ENCODE assay signal across 15 cellular contexts in the genomic region with DNA sequence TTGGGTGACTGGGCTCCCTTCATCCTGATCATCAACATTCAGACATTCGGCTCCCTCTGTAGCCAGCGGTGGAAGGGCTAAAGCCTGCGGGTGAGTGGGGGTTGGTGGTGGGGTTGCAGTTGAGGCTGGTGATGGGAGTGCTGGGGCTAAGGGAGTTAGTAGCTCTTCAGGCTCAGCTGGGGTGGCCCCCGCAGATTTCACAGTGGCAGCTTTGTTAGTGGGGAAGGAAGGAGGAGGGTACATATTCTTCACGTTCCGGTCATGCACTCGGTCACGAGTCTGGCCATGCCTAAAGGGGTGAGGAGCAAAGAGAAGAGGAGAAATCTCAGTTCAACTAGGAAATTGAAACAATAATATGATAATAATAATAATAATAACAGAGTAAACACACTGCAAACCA. TPM values are rescaled to one million over a fixed set of nuclear protein-coding genes. Genes with fewer than 3 reads are reported as not detected.
"Had no signal": no experiment of that assay in that cellular context is flagged by ENCODE, and none has a peak within 500 bp of the region (broad histone marks: within the 10 kb centered on the region; RNA-seq: fewer than 3 reads in every experiment).

No MANE protein-coding gene starts in this region.

- DNase-seq: activated CD4-positive, alpha-beta T cell treated with anti-CD3 and anti-CD28 coated beads, Interleukin-2, amount 10 ng/mL, durations not matched to agents 7 days and 5 days; activated naive CD4-positive, alpha-beta T cell treated with Interleukin-2 at 50 U/mL for 16 hours; activated naive CD8-positive, alpha-beta T cell treated with anti-CD3 and anti-CD28 coated beads, Interleukin-2, amount 50 U/mL, for 24 hours; activated T-cell treated with anti-CD3 and anti-CD28 coated beads for 4 hours; esophagus squamous epithelium; glutamatergic neuron; kidney glomerular epithelial cell; stimulated activated CD4-positive, alpha-beta T cell treated with anti-CD3 and anti-CD28 coated beads, Interleukin-1b, Interleukin-23, amount 100 ng/mL, for 48 hours; SW 1271; T-helper 9 cell; tibial artery had no signal

- H3K9me3 Mint-ChIP-seq: activated CD4-positive, alpha-beta T cell treated with anti-CD3 and anti-CD28 coated beads, Interleukin-2, amount 10 ng/mL, durations not matched to agents 7 days and 5 days; activated naive CD8-positive, alpha-beta T cell treated with anti-CD3 and anti-CD28 coated beads, Interleukin-2, amount 50 U/mL, for 24 hours had no signal

- H3K27ac Mint-ChIP-seq: activated CD4-positive, alpha-beta T cell treated with anti-CD3 and anti-CD28 coated beads, Interleukin-2, amount 10 ng/mL, durations not matched to agents 7 days and 5 days; activated naive CD8-positive, alpha-beta T cell treated with anti-CD3 and anti-CD28 coated beads, Interleukin-2, amount 50 U/mL, for 24 hours had no signal

- ATAC-seq: activated naive CD8-positive, alpha-beta T cell treated with anti-CD3 and anti-CD28 coated beads, Interleukin-2, amount 50 U/mL, for 24 hours had no signal

- H3K27ac ChIP-seq: ascending aorta, breast epithelium, esophagus squamous epithelium, tibial artery, vagina had no signal

- H3K4me3 Mint-ChIP-seq: activated CD4-positive, alpha-beta T cell treated with anti-CD3 and anti-CD28 coated beads, Interleukin-2, amount 10 ng/mL, durations not matched to agents 7 days and 5 days; activated naive CD8-positive, alpha-beta T cell treated with anti-CD3 and anti-CD28 coated beads, Interleukin-2, amount 50 U/mL, for 24 hours had no signal

RNA-seq across cellular contexts. Expression of a gene that starts 33.7 kb away (rescaled TPM):
- total RNA-seq: activated CD4-positive, alpha-beta T cell treated with anti-CD3 and anti-CD28 coated beads, Interleukin-2, amount 10 ng/mL, durations not matched to agents 7 days and 5 days; activated CD8-positive, alpha-beta memory T cell treated with anti-CD3 and anti-CD28 coated beads for 36 hours had no signal
